Comparison of ENCODE assay signal across 24 cellular contexts in genomic region chr10:80538481-80539185, GRCh38. TPM values are rescaled to one million over a fixed set of nuclear protein-coding genes. Genes with fewer than 3 reads are reported as not detected.
A peak's percentile ranks its signal among the peaks of the same experiment; 100 is the strongest.
DNase-seq lines count a peak whose midpoint lies in the region; ATAC-seq and TF ChIP-seq lines count a peak whose summit lies in the region.
"Had no signal": no experiment of that assay in that cellular context is flagged by ENCODE, and none has a peak within 500 bp of the region (broad histone marks: within the 10 kb centered on the region; RNA-seq: fewer than 3 reads in every experiment).

No MANE protein-coding gene starts in this region.

- H3K9me3 Mint-ChIP-seq in activated CD4-positive, alpha-beta T cell treated with anti-CD3 and anti-CD28 coated beads, Interleukin-2, amount 10 ng/mL, durations not matched to agents 24 days and 14 days: no peaks in the 10 kb centered on the region
- no peaks in the 10 kb centered on the region for H3K9me3 Mint-ChIP-seq in activated CD4-positive, alpha-beta T cell treated with anti-CD3 and anti-CD28 coated beads, Interleukin-2, amount 10 ng/mL, durations not matched to agents 7 days and 5 days
- no peaks in the 10 kb centered on the region for H3K9me3 Mint-ChIP-seq in osteocyte (ENCODE audit: unreplicated experiment)
- H3K9me3 Mint-ChIP-seq in natural killer cell treated with Interleukin-12 subunit alpha and Interleukin-12 subunit beta and Interleukin-15 and Interleukin-18, amount 100 ng/mL, for 72 hours: no peaks in the 10 kb centered on the region
- H3K9me3 Mint-ChIP-seq: CD4-positive, alpha-beta T cell had no signal

- intact Hi-C loops in activated CD4-positive, alpha-beta T cell treated with anti-CD3 and anti-CD28 coated beads, Interleukin-2, amount 10 ng/mL, durations not matched to agents 24 days and 14 days (cut with micrococcal nuclease): loop anchor here (10.0 kb wide), 1 partner anchor 386 kb away; no protein-coding TSS in a partner anchor
- intact Hi-C loops in esophagus muscularis mucosa (cut with DNase I): no loop called here

- DNase-seq in activated CD4-positive, alpha-beta T cell treated with anti-CD3 and anti-CD28 coated beads, Interleukin-2, amount 10 ng/mL, durations not matched to agents 24 days and 14 days: peak; percentile 57
- no peak for DNase-seq in activated CD4-positive, alpha-beta T cell treated with anti-CD3 and anti-CD28 coated beads, Interleukin-2, amount 10 ng/mL, durations not matched to agents 7 days and 5 days
- DNase-seq in esophagus muscularis mucosa (ENCODE audit: extremely low spot score): peak; percentile 86
- DNase-seq in osteocyte (ENCODE audit: extremely low spot score, unreplicated experiment): peak; percentile 59
- DNase-seq in HK-2 (ENCODE audit: unreplicated experiment): no peak
- no peak for DNase-seq in natural killer cell treated with Interleukin-12 subunit alpha and Interleukin-12 subunit beta and Interleukin-15 and Interleukin-18, amount 100 ng/mL, for 72 hours (ENCODE audit: low spot score)
- DNase-seq: Caco-2, GDM1, GM23248, HCEC 1CT, NCI-H1417 treated with DMSO at 0.1 percent for 48 hours, NCI-H1930, NCI-H226, NCI-H82, OCI-M1, SHP77 treated with DMSO at 0.1 percent for 48 hours had no signal

- TF ChIP-seq POLR2A in esophagus muscularis mucosa (IDR thresholded peaks at IDR 0.05; ENCODE audit: low read depth): no peak

- no peak overlapping the region for H3K27ac Mint-ChIP-seq in activated CD4-positive, alpha-beta T cell treated with anti-CD3 and anti-CD28 coated beads, Interleukin-2, amount 10 ng/mL, durations not matched to agents 24 days and 14 days
- H3K27ac Mint-ChIP-seq in activated CD4-positive, alpha-beta T cell treated with anti-CD3 and anti-CD28 coated beads, Interleukin-2, amount 10 ng/mL, durations not matched to agents 7 days and 5 days: no peak overlapping the region
- no peak overlapping the region for H3K27ac Mint-ChIP-seq in osteocyte (ENCODE audit: unreplicated experiment)
- H3K27ac Mint-ChIP-seq in natural killer cell treated with Interleukin-12 subunit alpha and Interleukin-12 subunit beta and Interleukin-15 and Interleukin-18, amount 100 ng/mL, for 72 hours: peak overlapping the region in 1 of 2 donors; percentile 99
- H3K27ac Mint-ChIP-seq: CD4-positive, alpha-beta T cell had no signal

- no peak for ATAC-seq in GM18858 (IDR thresholded peaks at IDR 0.05; ENCODE audit: unreplicated experiment)
- no peak for ATAC-seq in natural killer cell treated with Interleukin-12 subunit alpha and Interleukin-12 subunit beta and Interleukin-15 and Interleukin-18, amount 100 ng/mL, for 72 hours

- H4K20me1 ChIP-seq in BLaER1 treated with 17β-estradiol and CSF1 and Interleukin-3, amounts not matched to agents 10 nM and 100 nM: no peaks in the 10 kb centered on the region

- H3K27me3 Mint-ChIP-seq in activated CD4-positive, alpha-beta T cell treated with anti-CD3 and anti-CD28 coated beads, Interleukin-2, amount 10 ng/mL, durations not matched to agents 24 days and 14 days: no peaks in the 10 kb centered on the region
- H3K27me3 Mint-ChIP-seq in activated CD4-positive, alpha-beta T cell treated with anti-CD3 and anti-CD28 coated beads, Interleukin-2, amount 10 ng/mL, durations not matched to agents 7 days and 5 days: no peaks in the 10 kb centered on the region
- H3K27me3 Mint-ChIP-seq in osteocyte (ENCODE audit: unreplicated experiment): no peaks in the 10 kb centered on the region
- H3K27me3 Mint-ChIP-seq in natural killer cell treated with Interleukin-12 subunit alpha and Interleukin-12 subunit beta and Interleukin-15 and Interleukin-18, amount 100 ng/mL, for 72 hours: no peaks in the 10 kb centered on the region
- H3K27me3 Mint-ChIP-seq: CD4-positive, alpha-beta T cell had no signal

- H3K27me3 ChIP-seq in BLaER1 treated with 17β-estradiol and CSF1 and Interleukin-3, amounts not matched to agents 10 nM and 100 nM: peaks cover 0 to 23% (median 0%) of the 10 kb centered on the region in 11 experiments; a peak in 3 of 22 replicates
- H3K27me3 ChIP-seq in esophagus muscularis mucosa: no peaks in the 10 kb centered on the region

- TF ChIP-seq EP300 in esophagus muscularis mucosa (IDR thresholded peaks at IDR 0.05): no peak

- 97% methylated on average over 10 of the region's 16 CpGs for WGBS in esophagus muscularis mucosa

- POLR2A ChIA-PET in activated CD4-positive, alpha-beta T cell treated with anti-CD3 and anti-CD28 coated beads, Interleukin-2, amount 10 ng/mL, durations not matched to agents 7 days and 5 days (lab: Charles Lee): no interaction called here

- H3K4me3 ChIP-seq in BLaER1 treated with 17β-estradiol and CSF1 and Interleukin-3, amounts not matched to agents 10 nM and 100 nM: peak overlapping the region in 7 of 10 experiments; percentile 54 to 83 (median 70); a peak in 11 of 20 replicates
- no peak overlapping the region for H3K4me3 ChIP-seq in esophagus muscularis mucosa
- H3K4me3 ChIP-seq: GM23248 had no signal

- H3K36me3 Mint-ChIP-seq in activated CD4-positive, alpha-beta T cell treated with anti-CD3 and anti-CD28 coated beads, Interleukin-2, amount 10 ng/mL, durations not matched to agents 24 days and 14 days (ENCODE audit: low read depth): peaks cover 5% of the 10 kb centered on the region
- peaks cover 3% of the 10 kb centered on the region for H3K36me3 Mint-ChIP-seq in activated CD4-positive, alpha-beta T cell treated with anti-CD3 and anti-CD28 coated beads, Interleukin-2, amount 10 ng/mL, durations not matched to agents 7 days and 5 days (ENCODE audit: low read depth)
- H3K36me3 Mint-ChIP-seq in osteocyte (ENCODE audit: unreplicated experiment): no peaks in the 10 kb centered on the region
- H3K36me3 Mint-ChIP-seq in natural killer cell treated with Interleukin-12 subunit alpha and Interleukin-12 subunit beta and Interleukin-15 and Interleukin-18, amount 100 ng/mL, for 72 hours: no peaks in the 10 kb centered on the region

- H3K9ac ChIP-seq in BLaER1 treated with 17β-estradiol and CSF1 and Interleukin-3, amounts not matched to agents 10 nM and 100 nM: peak overlapping the region in 8 of 11 experiments; percentile 88 to 92 (median 92); a peak in 17 of 22 replicates
- H3K9ac ChIP-seq: GM23248, KMS-11 had no signal

- peak overlapping the region in 9 of 11 experiments; percentile 69 to 97 (median 95); a peak in 18 of 22 replicates for H3K27ac ChIP-seq in BLaER1 treated with 17β-estradiol and CSF1 and Interleukin-3, amounts not matched to agents 10 nM and 100 nM
- no peak overlapping the region for H3K27ac ChIP-seq in esophagus muscularis mucosa (replicated peaks in 1 of 4)
- H3K27ac ChIP-seq: 22Rv1, GM23248, KMS-11 had no signal

- CTCF ChIA-PET in activated CD4-positive, alpha-beta T cell treated with anti-CD3 and anti-CD28 coated beads, Interleukin-2, amount 10 ng/mL, durations not matched to agents 7 days and 5 days (lab: Charles Lee): interaction anchor here (1.1 kb wide), 2 partner anchors 9 to 94 kb away, joined by 3 to 5 read pairs; no protein-coding TSS in a partner anchor

- peaks cover 21% of the 10 kb centered on the region for H3K4me1 Mint-ChIP-seq in activated CD4-positive, alpha-beta T cell treated with anti-CD3 and anti-CD28 coated beads, Interleukin-2, amount 10 ng/mL, durations not matched to agents 24 days and 14 days
- H3K4me1 Mint-ChIP-seq in activated CD4-positive, alpha-beta T cell treated with anti-CD3 and anti-CD28 coated beads, Interleukin-2, amount 10 ng/mL, durations not matched to agents 7 days and 5 days: peaks cover 20% of the 10 kb centered on the region
- H3K4me1 Mint-ChIP-seq in osteocyte (ENCODE audit: unreplicated experiment): peaks cover 2% of the 10 kb centered on the region
- peaks cover 18 to 26% of the 10 kb centered on the region in 2 donors for H3K4me1 Mint-ChIP-seq in natural killer cell treated with Interleukin-12 subunit alpha and Interleukin-12 subunit beta and Interleukin-15 and Interleukin-18, amount 100 ng/mL, for 72 hours (ENCODE audit: low read depth in 2 of 2)

- H3K36me3 ChIP-seq in BLaER1 treated with 17β-estradiol and CSF1 and Interleukin-3, amounts not matched to agents 10 nM and 100 nM: peaks cover 0 to 12% (median 5%) of the 10 kb centered on the region in 11 experiments; a peak in 9 of 22 replicates
- H3K36me3 ChIP-seq in esophagus muscularis mucosa: no peaks in the 10 kb centered on the region

- TF ChIP-seq CTCF in esophagus muscularis mucosa (IDR thresholded peaks at IDR 0.05) (no peak), osteocyte (IDR thresholded peaks at IDR 0.05) (no peak)

- no peak overlapping the region for H3K4me3 Mint-ChIP-seq in activated CD4-positive, alpha-beta T cell treated with anti-CD3 and anti-CD28 coated beads, Interleukin-2, amount 10 ng/mL, durations not matched to agents 24 days and 14 days
- H3K4me3 Mint-ChIP-seq in activated CD4-positive, alpha-beta T cell treated with anti-CD3 and anti-CD28 coated beads, Interleukin-2, amount 10 ng/mL, durations not matched to agents 7 days and 5 days: no peak overlapping the region
- H3K4me3 Mint-ChIP-seq in osteocyte (ENCODE audit: unreplicated experiment): no peak overlapping the region
- no peak overlapping the region for H3K4me3 Mint-ChIP-seq in natural killer cell treated with Interleukin-12 subunit alpha and Interleukin-12 subunit beta and Interleukin-15 and Interleukin-18, amount 100 ng/mL, for 72 hours
- H3K4me3 Mint-ChIP-seq: CD4-positive, alpha-beta T cell had no signal

- H3K4me1 ChIP-seq in BLaER1 treated with 17β-estradiol and CSF1 and Interleukin-3, amounts not matched to agents 10 nM and 100 nM: peaks cover 69 to 80% (median 74%) of the 10 kb centered on the region in 10 experiments
- peaks cover 9 to 14% (median 11%) of the 10 kb centered on the region in 4 donors for H3K4me1 ChIP-seq in esophagus muscularis mucosa

- H3K4me2 ChIP-seq in BLaER1 treated with 17β-estradiol and CSF1 and Interleukin-3, amounts not matched to agents 10 nM and 100 nM: peak overlapping the region; percentile 94 to 100 (median 98)
- H3K4me2 ChIP-seq: KMS-11 had no signal

- peaks cover 0 to 11% (median 9%) of the 10 kb centered on the region in 11 experiments; a peak in 16 of 22 replicates for H3K9me3 ChIP-seq in BLaER1 treated with 17β-estradiol and CSF1 and Interleukin-3, amounts not matched to agents 10 nM and 100 nM (replicated peaks in 1 of 11)
- H3K9me3 ChIP-seq in esophagus muscularis mucosa: no peaks in the 10 kb centered on the region
- H3K9me3 ChIP-seq: Caco-2 had no signal

RNA-seq across cellular contexts. Expression of gene SH2D4B, which starts 0.9 kb away (rescaled TPM):
- total RNA-seq in activated CD4-positive, alpha-beta T cell treated with anti-CD3 and anti-CD28 coated beads, Interleukin-2, amount 10 ng/mL, durations not matched to agents 24 days and 14 days: 0.19 and 0.23 TPM in 2 replicates
- total RNA-seq in activated CD4-positive, alpha-beta T cell treated with anti-CD3 and anti-CD28 coated beads, Interleukin-2, amount 10 ng/mL, durations not matched to agents 7 days and 5 days: under 1 TPM; 0.07 to 0.10 TPM
- total RNA-seq in esophagus muscularis mucosa: under 1 TPM in 2 of 4 donors, not detected in 2; 0.26 to 0.42 TPM
- not detected in 2 replicates for total RNA-seq in osteocyte
- under 1 TPM; 0.25 to 0.40 TPM for total RNA-seq in natural killer cell treated with Interleukin-12 subunit alpha and Interleukin-12 subunit beta and Interleukin-15 and Interleukin-18, amount 100 ng/mL, for 72 hours
- total RNA-seq: GM23248, HT-29, M059J, RPMI7951 had no signal

Comparison
In these comparisons a context has a peak if more than half of its experiments do, and no peak if none do; other contexts are left out.
1. DNase-seq: peak in activated CD4-positive, alpha-beta T cell treated with anti-CD3 and anti-CD28 coated beads, Interleukin-2, amount 10 ng/mL, durations not matched to agents 24 days and 14 days (single experiment), esophagus muscularis mucosa (single experiment) and osteocyte (single experiment); none in activated CD4-positive, alpha-beta T cell treated with anti-CD3 and anti-CD28 coated beads, Interleukin-2, amount 10 ng/mL, durations not matched to agents 7 days and 5 days (single experiment), HK-2 (single experiment) and natural killer cell treated with Interleukin-12 subunit alpha and Interleukin-12 subunit beta and Interleukin-15 and Interleukin-18, amount 100 ng/mL, for 72 hours (single experiment).
2. H3K27ac ChIP-seq: peak in BLaER1 treated with 17β-estradiol and CSF1 and Interleukin-3, amounts not matched to agents 10 nM and 100 nM (9 of 11); none in esophagus muscularis mucosa (0 of 4).
3. H3K4me3 ChIP-seq: peak in BLaER1 treated with 17β-estradiol and CSF1 and Interleukin-3, amounts not matched to agents 10 nM and 100 nM (7 of 10); none in esophagus muscularis mucosa (0 of 4).